Comparison of ENCODE assay signal across 8 cellular contexts in genomic region chr14:102922490-102923200, GRCh38. TPM values are rescaled to one million over a fixed set of nuclear protein-coding genes. Genes with fewer than 3 reads are reported as not detected.
A peak's percentile ranks its signal among the peaks of the same experiment; 100 is the strongest.
DNase-seq lines count a peak whose midpoint lies in the region; ATAC-seq, FAIRE-seq and TF ChIP-seq lines count a peak whose summit lies in the region.

TSS of gene AMN (plus strand) at chr14:102922663. CDS start at chr14:102922689, 26 bp downstream.

- H3K27ac Mint-ChIP-seq in CD4-positive, alpha-beta T cell: no peak within 1 kb of the TSS

- peak within 1 kb of the TSS; percentile 40; the same call in 1 of the 2 replicates for H3K4me2 ChIP-seq in IMR-90 (ENCODE audit: low read depth, low read length)

- H3K56ac ChIP-seq in IMR-90 (ENCODE audit: extremely low read depth, insufficient read depth, low read length): no peak within 1 kb of the TSS

- no peaks in the 10 kb centered on the region for H4K20me1 ChIP-seq in IMR-90 (ENCODE audit: insufficient read depth, low read length)

- no peak for TF ChIP-seq RAD21 in IMR-90 (IDR thresholded peaks at IDR 0.05; ENCODE audit: low read length)

- H3K36me3 ChIP-seq in IMR-90 (ENCODE audit: control insufficient read depth, insufficient read depth, low read length) (no peaks in the 10 kb centered on the region), muscle layer of duodenum (ENCODE audit: control insufficient read depth in 1 of 2, insufficient read depth in 2 of 2, low read length in 2 of 2) (no peaks in the 10 kb centered on the region), adrenal gland (replicated peaks in 1 of 2) (no peaks in the 10 kb centered on the region)
- no peaks in the 10 kb centered on the region for H3K36me3 ChIP-seq in effector memory CD4-positive, alpha-beta T cell (ENCODE audit: control insufficient read depth, insufficient read depth, low read length)

- H3K23ac ChIP-seq in IMR-90 (ENCODE audit: low read depth, low read length): no peak within 1 kb of the TSS

- ATAC-seq in CD4-positive, alpha-beta T cell (ENCODE audit: poor library complexity): peak; percentile 22
- ATAC-seq in IMR-90 (ENCODE audit: low read depth): peak; percentile 16

- H3K14ac ChIP-seq in IMR-90 (replicated peaks; ENCODE audit: low read depth, low read length): no peak within 1 kb of the TSS

- H4K5ac ChIP-seq in IMR-90 (ENCODE audit: low read depth, low read length): no peak within 1 kb of the TSS

- CTCF ChIA-PET in CD4-positive, alpha-beta T cell (lab: Charles Lee): no interaction called here
- CTCF ChIA-PET in IMR-90 (lab: Yijun Ruan, JAX): no interaction called here

- no peak within 1 kb of the TSS for H3K4ac ChIP-seq in IMR-90 (ENCODE audit: low read depth, low read length)

- H3K4me1 ChIP-seq in IMR-90 (ENCODE audit: control insufficient read depth, insufficient read depth, low read length) (no peaks in the 10 kb centered on the region; the same call in 1 of the 2 replicates), muscle layer of duodenum (ENCODE audit: control insufficient read depth in 1 of 2, insufficient read depth in 2 of 2, low read length in 2 of 2) (peaks cover 0 to 18% of the 10 kb centered on the region in 2 donors), adrenal gland (replicated peaks in 1 of 2) (peaks cover 0 to 11% of the 10 kb centered on the region in 2 donors)
- peaks cover 15% of the 10 kb centered on the region for H3K4me1 ChIP-seq in effector memory CD4-positive, alpha-beta T cell (ENCODE audit: control insufficient read depth, insufficient read depth, low read length, poor library complexity, severe bottlenecking)

- no peaks in the 10 kb centered on the region for H3K9me3 ChIP-seq in CD4-positive, alpha-beta T cell (ENCODE audit: control insufficient read depth, low read length)
- H3K9me3 ChIP-seq in IMR-90 (ENCODE audit: control insufficient read depth, insufficient read depth, low read length) (peaks cover 2% of the 10 kb centered on the region; the same call in 1 of the 2 replicates), muscle layer of duodenum (ENCODE audit: control insufficient read depth in 1 of 2, low read length in 2 of 2) (no peaks in the 10 kb centered on the region), adrenal gland (replicated peaks in 1 of 3) (no peaks in the 10 kb centered on the region)
- H3K9me3 ChIP-seq in effector memory CD4-positive, alpha-beta T cell (ENCODE audit: control insufficient read depth, low read length): no peaks in the 10 kb centered on the region

- no peak within 1 kb of the TSS for H2BK15ac ChIP-seq in IMR-90 (ENCODE audit: low read depth, low read length)

- H4K91ac ChIP-seq in IMR-90 (ENCODE audit: insufficient read depth, low read depth, low read length): no peak within 1 kb of the TSS

- no peak for TF ChIP-seq CTCF in CD4-positive, alpha-beta T cell (IDR thresholded peaks at IDR 0.05)
- no peak for TF ChIP-seq CTCF in IMR-90 (conservative IDR thresholded peaks at IDR 0.05; ENCODE audit: low read depth, low read length)
- no peak for TF ChIP-seq CTCF in D721Med (IDR thresholded peaks at IDR 0.05; ENCODE audit: insufficient read depth, missing control alignments)
- TF ChIP-seq CTCF in adrenal gland (IDR thresholded peaks at IDR 0.05): no peak
- TF ChIP-seq CTCF in GM20000 (IDR thresholded peaks at IDR 0.05; ENCODE audit: extremely low read depth, missing control alignments): no peak

- no peak within 1 kb of the TSS for H3K9ac ChIP-seq in IMR-90 (ENCODE audit: low read depth, low read length)

- H2AK9ac ChIP-seq in IMR-90 (replicated peaks; ENCODE audit: low read depth, low read length, poor library complexity): peak within 1 kb of the TSS; percentile 65

- no peaks in the 10 kb centered on the region for H3K9me3 Mint-ChIP-seq in CD4-positive, alpha-beta T cell

- peaks cover 16% of the 10 kb centered on the region for H3K4me1 Mint-ChIP-seq in CD4-positive, alpha-beta T cell (ENCODE audit: low read depth)

- H2AFZ ChIP-seq in IMR-90 (replicated peaks; ENCODE audit: low read length, poor library complexity): peak within 1 kb of the TSS; percentile 72

- H3K18ac ChIP-seq in IMR-90 (ENCODE audit: low read depth, low read length): no peak within 1 kb of the TSS

- H3K27me3 ChIP-seq in CD4-positive, alpha-beta T cell (ENCODE audit: control insufficient read depth, insufficient read depth, low read length): peaks cover 27% of the 10 kb centered on the region
- H3K27me3 ChIP-seq in IMR-90 (ENCODE audit: control insufficient read depth, insufficient read depth, low read length) (peaks cover 54% of the 10 kb centered on the region), muscle layer of duodenum (ENCODE audit: low read depth, low read length) (peaks cover 16% of the 10 kb centered on the region), adrenal gland (peaks cover 3% of the 10 kb centered on the region)
- no peaks in the 10 kb centered on the region for H3K27me3 ChIP-seq in effector memory CD4-positive, alpha-beta T cell (replicated peaks; ENCODE audit: control insufficient read depth, insufficient read depth, low read length, poor library complexity, severe bottlenecking)

- peak within 1 kb of the TSS; percentile 17; the same call in 1 of the 2 replicates for H3K4me3 ChIP-seq in IMR-90 (ENCODE audit: insufficient read depth, low read depth, low read length)
- peak within 1 kb of the TSS; percentile 38 for H3K4me3 ChIP-seq in effector memory CD4-positive, alpha-beta T cell (ENCODE audit: insufficient read depth, low read depth, low read length, poor library complexity, severe bottlenecking)
- H3K4me3 ChIP-seq in muscle layer of duodenum (ENCODE audit: low read depth in 1 of 2, low read length in 2 of 2): peak within 1 kb of the TSS; percentile 41 to 48
- peak within 1 kb of the TSS in 1 of 4 donors; percentile 14 for H3K4me3 ChIP-seq in adrenal gland

- H3K9me1 ChIP-seq in IMR-90 (ENCODE audit: insufficient read depth, low read length): 0 out of 2 replicates have a peak, but pooled peaks cover 3% of the 10 kb centered on the region

- dilution Hi-C loops in IMR-90 (cut with HindIII; ENCODE audit: low sequenced_read_pairs, unreplicated experiment): no loop called here

- no peak within 1 kb of the TSS for H3K27ac ChIP-seq in CD4-positive, alpha-beta T cell (ENCODE audit: low read depth, low read length)
- H3K27ac ChIP-seq in IMR-90 (ENCODE audit: insufficient read depth, low read length): no peak within 1 kb of the TSS
- H3K27ac ChIP-seq in effector memory CD4-positive, alpha-beta T cell (ENCODE audit: insufficient read depth, low read length, poor library complexity, severe bottlenecking): no peak within 1 kb of the TSS
- H3K27ac ChIP-seq in muscle layer of duodenum (ENCODE audit: low read length): no peak within 1 kb of the TSS
- H3K27ac ChIP-seq in adrenal gland: no peak within 1 kb of the TSS

- no peak within 1 kb of the TSS for H2BK120ac ChIP-seq in IMR-90 (ENCODE audit: low read depth, low read length)

- no TSS peak for BruUV-seq in IMR-90 (replicated peaks; lab: Mats Ljungman, UMichigan)

- no peak within 1 kb of the TSS for H2BK20ac ChIP-seq in IMR-90 (ENCODE audit: low read depth, low read length)

- POLR2A ChIA-PET in CD4-positive, alpha-beta T cell (lab: Charles Lee): no interaction called here
- POLR2A ChIA-PET in IMR-90 (lab: Charles Lee; ENCODE audit: unreplicated experiment): no interaction called here

- H4K8ac ChIP-seq in IMR-90 (ENCODE audit: low read depth in 2 of 2, low read length in 2 of 2): no peak within 1 kb of the TSS

- intact Hi-C loops in CD4-positive, alpha-beta T cell (cut with DNase I, micrococcal nuclease): loop anchor here in 1 of 2 experiments (10.0 kb wide), 1 partner anchor 328 kb away; the partner anchor contains the start of gene RCOR1
- intact Hi-C loops in IMR-90 (cut with micrococcal nuclease): no loop called here
- intact Hi-C loops in adrenal gland (cut with DNase I): no loop called here

- WGBS in IMR-90 (ENCODE audit: extremely low coverage in 2 of 2, insufficient read length in 1 of 2), 2 experiments: 8% methylated on average over 25 of the region's 56 CpGs; no CpG with 5 or more reads in 1 of the 2 experiments
- 11 to 51% (median 22%) methylated on average over 6 to 56 of the region's 56 CpGs for WGBS in adrenal gland, 4 donors

- H3K4me3 Mint-ChIP-seq in CD4-positive, alpha-beta T cell: peak within 1 kb of the TSS; percentile 57

- H3K36me3 Mint-ChIP-seq in CD4-positive, alpha-beta T cell (ENCODE audit: low read depth): no peaks in the 10 kb centered on the region

- TF ChIP-seq POLR2A in IMR-90 (IDR thresholded peaks at IDR 0.05; ENCODE audit: low read depth, low read length) (no peak), adrenal gland (IDR thresholded peaks at IDR 0.05) (no peak)

- no peak for DNase-seq in CD4-positive, alpha-beta T cell
- DNase-seq in IMR-90 (no peak), D721Med (ENCODE audit: insufficient read length, low spot score) (no peak), NCI-H1092 (lab: John Stamatoyannopoulos, UW) (no peak), adrenal gland (no peak), GM20000 (ENCODE audit: low spot score) (no peak)
- DNase-seq in effector memory CD4-positive, alpha-beta T cell: no peak

- H2BK5ac ChIP-seq in IMR-90 (ENCODE audit: low read depth, low read length, poor library complexity, severe bottlenecking): no peak within 1 kb of the TSS

- peaks cover 23% of the 10 kb centered on the region for H3K27me3 Mint-ChIP-seq in CD4-positive, alpha-beta T cell

- in situ Hi-C loops in IMR-90 (cut with MboI; ENCODE audit: low sequenced_read_pairs): no loop called here

- H2AK5ac ChIP-seq in IMR-90 (ENCODE audit: low read depth, low read length): no peak within 1 kb of the TSS

- FAIRE-seq in D721Med (lab: Jason Lieb, UNC): no peak

- H3K79me1 ChIP-seq in IMR-90 (ENCODE audit: low read depth in 1 of 2, low read length in 2 of 2): no peaks in the 10 kb centered on the region

TF ChIP-seq in IMR-90, 13 proteins besides CTCF, POLR2A, EP300 and RAD21 (continues in another document):
- TF ChIP-seq FOS (IDR thresholded peaks at IDR 0.05; ENCODE audit: low read depth, low read length): no peak
- no peak for TF ChIP-seq MAFK (IDR thresholded peaks at IDR 0.05; ENCODE audit: low read depth, low read length)
- TF ChIP-seq SMC3 (IDR thresholded peaks at IDR 0.05; ENCODE audit: low read depth, low read length): no peak
- TF ChIP-seq BHLHE40 (IDR thresholded peaks at IDR 0.05; ENCODE audit: low read depth, low read length): no peak
- no peak for TF ChIP-seq MXI1 (IDR thresholded peaks at IDR 0.05; ENCODE audit: borderline replicate concordance, low read depth, low read length)
- no peak for TF ChIP-seq RCOR1 (IDR thresholded peaks at IDR 0.05; ENCODE audit: insufficient replicate concordance, low read length)

RNA-seq across cellular contexts. Expression of gene AMN, which starts in this region (rescaled TPM):
- total RNA-seq in CD4-positive, alpha-beta T cell: 1 to 10 TPM; 2.6 to 2.8 TPM
- total RNA-seq in IMR-90 (2012; rRNA removed) (under 0.01 TPM in 1 of 2 replicates, not detected in the other), adrenal gland (under 1 TPM in 5 of 8 donors, not detected in 3; 0.07 to 0.65 (median 0.34) TPM)
- polyA plus RNA-seq in IMR-90 (2012; rRNA removed) (0.11 and 0.24 TPM in 2 replicates), adrenal gland (1 to 10 TPM in 1 of 3 donors, under 1 TPM in 1, not detected in 1; 0.48 to 3.6 TPM)
- polyA plus RNA-seq in IMR-90 (2012; cell fraction: cytosol; rRNA removed): 0.08 and 0.37 TPM in 2 replicates
- 0.95 and 3.4 TPM in 2 replicates for polyA plus RNA-seq in IMR-90 (2012; cell fraction: nucleus; rRNA removed; ENCODE audit: low replicate concordance)
